ENCODE assay signal across 19 cellular contexts in genomic region chr12:57416039-57416996, GRCh38. TPM values are rescaled to one million over a fixed set of nuclear protein-coding genes. Genes with fewer than 3 reads are reported as not detected.
DNase-seq lines count a peak whose midpoint lies in the region; TF ChIP-seq lines count a peak whose summit lies in the region.
"Had no signal": no experiment of that assay in that cellular context is flagged by ENCODE, and none has a peak within 500 bp of the region (broad histone marks: within the 10 kb centered on the region; RNA-seq: fewer than 3 reads in every experiment).

No MANE protein-coding gene starts in this region.

- no peaks in the 10 kb centered on the region for H3K27me3 Mint-ChIP-seq in mesothelial cell of epicardium (ENCODE audit: low read depth)
- peaks cover 0 to 1% (median 0%) of the 10 kb centered on the region in 3 donors for H3K27me3 Mint-ChIP-seq in immature natural killer cell (ENCODE audit: low read depth in 3 of 3)
- H3K27me3 Mint-ChIP-seq: CD4-positive, alpha-beta memory T cell; dendritic cell treated with granulocyte-macrophage colony-stimulating factor and Interleukin-4, amounts not matched to agents 40 ng/mL and 50 ng/mL, for 4 days had no signal

- no peaks in the 10 kb centered on the region for H3F3A ChIP-seq in DOHH2 (ENCODE audit: control insufficient read depth, insufficient read depth)

- BruUV-seq in mammary epithelial cell (replicated peaks; lab: Mats Ljungman, UMichigan), result no TSS peak

- CTCF ChIA-PET in mammary epithelial cell (lab: Charles Lee; ENCODE audit: low non-redundant PET), result no interaction called here

- no peak overlapping the region for H2AFZ ChIP-seq in mammary epithelial cell (ENCODE audit: low read depth, low read length)

- H3K9me3 Mint-ChIP-seq in mesothelial cell of epicardium (no peaks in the 10 kb centered on the region), immature natural killer cell (no peaks in the 10 kb centered on the region)
- H3K9me3 Mint-ChIP-seq: CD4-positive, alpha-beta memory T cell; dendritic cell treated with granulocyte-macrophage colony-stimulating factor and Interleukin-4, amounts not matched to agents 40 ng/mL and 50 ng/mL, for 4 days had no signal

- no peak for TF ChIP-seq CTCF in DOHH2 (IDR thresholded peaks at IDR 0.05; ENCODE audit: low read depth, low read length, poor library complexity, severe bottlenecking)
- no peak for TF ChIP-seq CTCF in mammary epithelial cell (conservative IDR thresholded peaks at IDR 0.05 in 1 of 2, IDR thresholded peaks at IDR 0.05 in 1 of 2; ENCODE audit: extremely low read depth in 1 of 2, insufficient read depth in 1 of 2, low read depth in 1 of 2, low read length in 2 of 2)
- TF ChIP-seq CTCF in mesothelial cell of epicardium (IDR thresholded peaks at IDR 0.05; ENCODE audit: unreplicated experiment), result no peak
- TF ChIP-seq CTCF in GM10266 (IDR thresholded peaks at IDR 0.05; ENCODE audit: control insufficient read depth, insufficient read depth, low read depth, missing control alignments), result no peak

- H3K36me3 Mint-ChIP-seq in mesothelial cell of epicardium, result peaks cover 4% of the 10 kb centered on the region
- H3K36me3 Mint-ChIP-seq in immature natural killer cell, result no peaks in the 10 kb centered on the region

- H3K27ac ChIP-seq in DOHH2 (ENCODE audit: low read depth, low read length), result no peak overlapping the region
- H3K27ac ChIP-seq in mammary epithelial cell (ENCODE audit: insufficient read depth, low read depth, low read length), result no peak overlapping the region
- H3K27ac ChIP-seq: uterus had no signal

- H4K20me1 ChIP-seq in DOHH2 (ENCODE audit: control insufficient read depth, insufficient read depth, low read depth, low read length) (no peaks in the 10 kb centered on the region; the same call in 1 of the 2 replicates), mammary epithelial cell (ENCODE audit: insufficient read depth, low read length) (no peaks in the 10 kb centered on the region)

- DNase-seq in M059J (ENCODE audit: low read depth) (peak; percentile 66), mammary epithelial cell (peak; percentile 17), mesothelial cell of epicardium (ENCODE audit: low spot score in 2 of 2, unreplicated experiment in 2 of 2) (no peak), GM10266 (ENCODE audit: extremely low spot score) (no peak), immature natural killer cell (no peak), NCI-H748 treated with DMSO at 0.1 percent for 48 hours (lab: John Stamatoyannopoulos, UW) (no peak)
- no peak for DNase-seq in activated CD4-positive, CD25-positive, alpha-beta regulatory T cell (lab: John Stamatoyannopoulos, UW)
- DNase-seq: activated CD4-positive, alpha-beta T cell treated with anti-CD3 and anti-CD28 coated beads for 1 hour; CD4-positive, alpha-beta memory T cell; gastrocnemius medialis; NCI-H1105; retina; stimulated activated CD4-positive, alpha-beta T cell treated with anti-CD3 and anti-CD28 coated beads, Interleukin-4, amount 100 ng/mL, for 1 hour; uterus had no signal

- H3K9ac ChIP-seq in mammary epithelial cell (ENCODE audit: insufficient read depth, low read length), result no peak overlapping the region

- dilution Hi-C loops in mammary epithelial cell (cut with HindIII; ENCODE audit: low sequenced_read_pairs), result no loop called here

- intact Hi-C loops in mammary epithelial cell (cut with micrococcal nuclease), result no loop called here

- H3K27ac Mint-ChIP-seq in mesothelial cell of epicardium (peak overlapping the region; percentile 31), immature natural killer cell (peak overlapping the region in 1 of 6 donors; percentile 17)
- H3K27ac Mint-ChIP-seq: dendritic cell treated with granulocyte-macrophage colony-stimulating factor and Interleukin-4, amounts not matched to agents 40 ng/mL and 50 ng/mL, for 4 days had no signal

- in situ Hi-C loops in mammary epithelial cell (cut with MboI; ENCODE audit: low sequenced_read_pairs in 2 of 2), result no loop called here

- 94% methylated on average over 8 of the region's 8 CpGs for WGBS in mammary epithelial cell (ENCODE audit: low coverage, missing lambda C conversion rate)

- H3K79me2 ChIP-seq in DOHH2 (ENCODE audit: control insufficient read depth, low read length) (peaks cover 90% of the 10 kb centered on the region), mammary epithelial cell (ENCODE audit: insufficient read depth, low read length) (peaks cover 37% of the 10 kb centered on the region)

- H3K9me3 ChIP-seq in DOHH2 (ENCODE audit: control insufficient read depth, insufficient read depth, low read length), result no peaks in the 10 kb centered on the region
- no peaks in the 10 kb centered on the region for H3K9me3 ChIP-seq in mammary epithelial cell (replicated peaks; ENCODE audit: insufficient read depth, low read length)
- H3K9me3 ChIP-seq: adrenal gland, gastrocnemius medialis, HAP-1, uterus had no signal

- H3K4me3 ChIP-seq in DOHH2 (ENCODE audit: low read length) (no peak overlapping the region), mammary epithelial cell (replicated peaks in 1 of 3; ENCODE audit: insufficient read depth in 1 of 3, low read depth in 2 of 3, low read length in 3 of 3) (no peak overlapping the region)
- H3K4me3 ChIP-seq: adrenal gland, gastrocnemius medialis, HAP-1, uterus had no signal

- 0 out of 2 replicates have a peak overlapping the region, but pooled peaks have one; percentile 12 for H3K4me2 ChIP-seq in DOHH2 (ENCODE audit: low read length)
- H3K4me2 ChIP-seq in mammary epithelial cell (ENCODE audit: insufficient read depth, low read depth, low read length), result no peak overlapping the region

- H3K27me3 ChIP-seq in DOHH2 (ENCODE audit: control insufficient read depth, low read length), result no peaks in the 10 kb centered on the region
- no peaks in the 10 kb centered on the region for H3K27me3 ChIP-seq in mammary epithelial cell (ENCODE audit: insufficient read depth, low read length)
- H3K27me3 ChIP-seq: adrenal gland, gastrocnemius medialis, uterus had no signal

- H3K9me2 ChIP-seq in DOHH2 (replicated peaks; ENCODE audit: control insufficient read depth, low read length), result no peaks in the 10 kb centered on the region

- no peak overlapping the region for H3K4me3 Mint-ChIP-seq in mesothelial cell of epicardium
- no peak overlapping the region for H3K4me3 Mint-ChIP-seq in immature natural killer cell
- H3K4me3 Mint-ChIP-seq: dendritic cell treated with granulocyte-macrophage colony-stimulating factor and Interleukin-4, amounts not matched to agents 40 ng/mL and 50 ng/mL, for 4 days had no signal

- H3K4me1 ChIP-seq in DOHH2 (ENCODE audit: control insufficient read depth, low read length) (peaks cover 24% of the 10 kb centered on the region), mammary epithelial cell (ENCODE audit: insufficient read depth, low read length) (no peaks in the 10 kb centered on the region)
- H3K4me1 ChIP-seq: uterus had no signal

- H3K4me1 Mint-ChIP-seq in mesothelial cell of epicardium (peaks cover 5% of the 10 kb centered on the region), immature natural killer cell (peaks cover 24 to 53% of the 10 kb centered on the region in 2 donors)

- H3K36me3 ChIP-seq in DOHH2 (ENCODE audit: control insufficient read depth, low read length) (peaks cover 5% of the 10 kb centered on the region), mammary epithelial cell (ENCODE audit: insufficient read depth, low read length) (no peaks in the 10 kb centered on the region)
- H3K36me3 ChIP-seq: adrenal gland, gastrocnemius medialis, HAP-1, uterus had no signal

RNA-seq across cellular contexts. Expression of gene R3HDM2, which starts 14.5 kb away (rescaled TPM):
- 12.1 and 16.4 TPM in 2 replicates for total RNA-seq in M059J (2014; rRNA removed; shearing (Covaris generic))
- total RNA-seq in mammary epithelial cell (10 to 100 TPM; 16.3 to 44.7 TPM), mesothelial cell of epicardium (95.5 to 111 TPM (median 109 TPM) in 3 replicates)
- polyA plus RNA-seq in mammary epithelial cell (10.8 TPM), immature natural killer cell (10 to 100 TPM in 1 of 3 donors, 1 to 10 TPM in 1, under 1 TPM in 1; 0.12 to 19.0 (median 3.3) TPM)
- 36.9 TPM for polyA minus RNA-seq in mammary epithelial cell

RNA-seq across cellular contexts. Expression of gene INHBC, which starts 18.3 kb away (rescaled TPM):
- not detected in 2 replicates for total RNA-seq in M059J (2014; rRNA removed; shearing (Covaris generic))
- total RNA-seq in mammary epithelial cell (under 1 TPM in 1 of 2 donors, not detected in 1; 0.14 TPM), mesothelial cell of epicardium (0.24 to 0.32 TPM (median 0.31 TPM) in 3 replicates)
- polyA plus RNA-seq in mammary epithelial cell (0.03 TPM), immature natural killer cell (under 1 TPM in 1 of 3 donors, not detected in 2; 0.15 TPM)
- not detected for polyA minus RNA-seq in mammary epithelial cell
- total RNA-seq: adrenal gland; CD4-positive, alpha-beta memory T cell; HT-29; uterus had no signal
- polyA plus RNA-seq: adrenal gland; CD4-positive, alpha-beta memory T cell had no signal

RNA-seq across cellular contexts. Expression of gene INHBE, which starts 38.8 kb away (rescaled TPM):
- 0.42 and 1.4 TPM in 2 replicates for total RNA-seq in M059J (2014; rRNA removed; shearing (Covaris generic))
- total RNA-seq in mammary epithelial cell, result 1 to 10 TPM in 1 of 2 donors, under 1 TPM in 1; 0.42 to 1.0 TPM
- polyA plus RNA-seq in mammary epithelial cell, result 0.07 TPM
- polyA minus RNA-seq in mammary epithelial cell, result not detected
- 0.09 TPM in 1 of 3 replicates, not detected in the others for total RNA-seq in mesothelial cell of epicardium
- not detected for polyA plus RNA-seq in immature natural killer cell
- total RNA-seq: adrenal gland; CD4-positive, alpha-beta memory T cell; uterus had no signal
- polyA plus RNA-seq: adrenal gland; CD4-positive, alpha-beta memory T cell had no signal

RNA-seq across cellular contexts. Expression of gene GLI1, which starts 43.3 kb away (rescaled TPM):
- 1.5 TPM in 1 of 2 replicates, not detected in the other for total RNA-seq in M059J (2014; rRNA removed; shearing (Covaris generic))
- total RNA-seq in mammary epithelial cell (1 to 10 TPM in 1 of 2 donors, under 1 TPM in 1; under 0.01 to 2.5 TPM), mesothelial cell of epicardium (6.0 to 10.1 TPM (median 8.4 TPM) in 3 replicates)
- polyA plus RNA-seq in mammary epithelial cell (0.90 TPM), immature natural killer cell (under 1 TPM in 2 of 3 donors, not detected in 1; 0.33 to 0.40 TPM)
- polyA minus RNA-seq in mammary epithelial cell, result 1.5 TPM
- polyA plus RNA-seq: CD4-positive, alpha-beta memory T cell had no signal

Comparison
In these comparisons a context has a peak if more than half of its experiments do, and no peak if none do; other contexts are left out.
1. DNase-seq: peak in M059J (single experiment) and mammary epithelial cell (single experiment); none in mesothelial cell of epicardium (0 of 2), GM10266 (single experiment), immature natural killer cell (0 of 3), NCI-H748 treated with DMSO at 0.1 percent for 48 hours (single experiment) and activated CD4-positive, CD25-positive, alpha-beta regulatory T cell (0 of 4).